Comparison of ENCODE assay signal across 22 cellular contexts in genomic region chr18:75363446-75364225, GRCh38.
DNase-seq lines count a peak whose midpoint lies in the region; TF ChIP-seq lines count a peak whose summit lies in the region.
"Had no signal": no experiment of that assay in that cellular context is flagged by ENCODE, and none has a peak within 500 bp of the region (broad histone marks: within the 10 kb centered on the region; RNA-seq: fewer than 3 reads in every experiment).

No MANE protein-coding gene starts in this region.

- no peak for TF ChIP-seq CTCF in osteoblast (IDR thresholded peaks at IDR 0.05; ENCODE audit: extremely low read depth, low read depth, low read length)

- H2AFZ ChIP-seq in osteoblast (ENCODE audit: low read length), result no peak overlapping the region

- H3K27ac ChIP-seq in osteoblast (ENCODE audit: low read depth, low read length), result no peak overlapping the region
- H3K27ac ChIP-seq: 22Rv1, C4-2B, RWPE1, SK-N-MC had no signal

- no peaks in the 10 kb centered on the region for H3K36me3 Mint-ChIP-seq in activated T-cell treated with anti-CD3 and anti-CD28 coated beads, Interleukin-2, amount 50 U/mL, for 24 hours (ENCODE audit: low read depth)
- H3K36me3 Mint-ChIP-seq: CD8-positive, alpha-beta T cell had no signal

- no peaks in the 10 kb centered on the region for H4K20me1 ChIP-seq in osteoblast (ENCODE audit: insufficient read depth, low read length)

- peaks cover 1% of the 10 kb centered on the region for H3K4me1 Mint-ChIP-seq in activated T-cell treated with anti-CD3 and anti-CD28 coated beads, Interleukin-2, amount 50 U/mL, for 24 hours (ENCODE audit: low read depth)
- H3K4me1 Mint-ChIP-seq: B cell had no signal

- no peak overlapping the region for H3K27ac Mint-ChIP-seq in activated T-cell treated with anti-CD3 and anti-CD28 coated beads, Interleukin-2, amount 50 U/mL, for 24 hours
- H3K27ac Mint-ChIP-seq: B cell; CD8-positive, alpha-beta T cell had no signal

- peak overlapping the region; percentile 35 for H3K4me2 ChIP-seq in osteoblast (ENCODE audit: insufficient read depth, low read length)

- H3K9me3 ChIP-seq in adipocyte (ENCODE audit: control insufficient read depth, low read length) (peaks cover 5% of the 10 kb centered on the region), osteoblast (ENCODE audit: low read depth, low read length) (no peaks in the 10 kb centered on the region)
- H3K9me3 ChIP-seq: MG63 had no signal

- H3K27me3 ChIP-seq in adipocyte (replicated peaks; ENCODE audit: control insufficient read depth, insufficient read depth, low read length) (peaks cover 36% of the 10 kb centered on the region), osteoblast (ENCODE audit: insufficient read depth, low read length) (no peaks in the 10 kb centered on the region)
- H3K27me3 ChIP-seq: MG63 had no signal

- H3K79me2 ChIP-seq in osteoblast (ENCODE audit: insufficient read depth, low read length), result no peaks in the 10 kb centered on the region

- no peaks in the 10 kb centered on the region for H3K36me3 ChIP-seq in adipocyte (ENCODE audit: control insufficient read depth, insufficient read depth, low read length, severe bottlenecking)
- no peaks in the 10 kb centered on the region for H3K36me3 ChIP-seq in osteoblast (ENCODE audit: insufficient read depth, low read length)
- H3K36me3 ChIP-seq: MG63 had no signal

- in situ Hi-C loops in G401 (cut with HindIII; ENCODE audit: low sequenced_read_pairs), result no loop called here

- peak; percentile 41 for DNase-seq in DMS53 (lab: John Stamatoyannopoulos, UW)
- DNase-seq in DMS53 treated with DMSO at 0.1 percent for 48 hours (lab: John Stamatoyannopoulos, UW; ENCODE audit: unreplicated experiment), result no peak
- peak; percentile 6 for DNase-seq in adipocyte (ENCODE audit: low read depth)
- no peak for DNase-seq in osteoblast (ENCODE audit: insufficient read length, low spot score, missing footprints)
- DNase-seq in ureter (ENCODE audit: low spot score), result peak; percentile 2
- no peak for DNase-seq in dermis blood vessel endothelial cell
- no peak for DNase-seq in G401 (ENCODE audit: low spot score)
- no peak for DNase-seq in activated T-cell treated with anti-CD3 and anti-CD28 coated beads, Interleukin-2, amount 50 U/mL, for 24 hours
- DNase-seq: Calu3; CD8-positive, alpha-beta T cell; HCEC 1CT; KG1; MG63; NCI-H2029; NCI-H446 treated with DMSO at 0.1 percent for 48 hours; NCI-H526; NCI-H82 had no signal

- no peak overlapping the region for H3K4me3 Mint-ChIP-seq in activated T-cell treated with anti-CD3 and anti-CD28 coated beads, Interleukin-2, amount 50 U/mL, for 24 hours
- H3K4me3 Mint-ChIP-seq: B cell; CD8-positive, alpha-beta T cell had no signal

- H3K4me1 ChIP-seq in adipocyte (ENCODE audit: control insufficient read depth, insufficient read depth, low read length) (no peaks in the 10 kb centered on the region), osteoblast (ENCODE audit: insufficient read depth, low read length) (no peaks in the 10 kb centered on the region)

- H3K27me3 Mint-ChIP-seq in activated T-cell treated with anti-CD3 and anti-CD28 coated beads, Interleukin-2, amount 50 U/mL, for 24 hours, result peaks cover 6% of the 10 kb centered on the region

- no peaks in the 10 kb centered on the region for H3K9me3 Mint-ChIP-seq in activated T-cell treated with anti-CD3 and anti-CD28 coated beads, Interleukin-2, amount 50 U/mL, for 24 hours
- H3K9me3 Mint-ChIP-seq: CD8-positive, alpha-beta T cell had no signal

- H3K9ac ChIP-seq in adipocyte (ENCODE audit: low read length), result no peak overlapping the region

- H3K4me3 ChIP-seq in adipocyte (ENCODE audit: low read length) (no peak overlapping the region), osteoblast (ENCODE audit: insufficient read depth, low read length) (no peak overlapping the region)
- H3K4me3 ChIP-seq: MG63, SK-N-MC had no signal

Comparison
In these comparisons a context has a peak if more than half of its experiments do, and no peak if none do; other contexts are left out.
1. DNase-seq: peak in DMS53 (single experiment), adipocyte (single experiment) and ureter (single experiment); none in DMS53 treated with DMSO at 0.1 percent for 48 hours (single experiment), osteoblast (single experiment), dermis blood vessel endothelial cell (single experiment), G401 (single experiment) and activated T-cell treated with anti-CD3 and anti-CD28 coated beads, Interleukin-2, amount 50 U/mL, for 24 hours (single experiment).